In the genomic region with DNA sequence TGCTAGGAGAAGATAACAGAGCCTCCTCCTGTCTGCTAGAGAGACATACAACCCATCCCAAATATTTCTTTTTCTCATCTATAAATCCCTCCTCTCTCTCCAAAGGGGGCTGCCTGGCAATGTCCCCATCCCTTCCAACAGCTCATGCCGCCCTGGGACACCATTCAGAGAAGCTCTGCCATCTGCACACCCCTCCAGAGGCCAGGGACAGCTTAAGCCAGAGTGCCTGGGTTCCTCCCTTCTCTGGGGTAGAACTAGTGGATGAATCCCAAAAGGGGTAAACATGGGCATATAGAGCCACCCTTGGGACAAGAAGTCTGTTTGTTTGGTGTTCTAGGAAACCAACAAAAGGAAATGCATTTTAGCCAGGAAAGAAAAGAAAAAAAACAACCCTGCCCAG, we compare ENCODE assay signal across 39 cellular contexts. TPM values are rescaled to one million over a fixed set of nuclear protein-coding genes. Genes with fewer than 3 reads are reported as not detected.
"Had no signal": no experiment of that assay in that cellular context is flagged by ENCODE, and none has a peak within 500 bp of the region (broad histone marks: within the 10 kb centered on the region; RNA-seq: fewer than 3 reads in every experiment).

No MANE protein-coding gene starts in this region.

- H3K9me3 ChIP-seq: MG63 had no signal

- H3K36me3 ChIP-seq: MG63 had no signal

- H3K27ac ChIP-seq: KMS-11 had no signal

- H3K4me3 ChIP-seq: MG63 had no signal

- DNase-seq: Karpas-422, Kasumi-1, KG1, MG63, MM.1S, MV-4-11, NCI-H1048, NCI-H1092, NCI-H1092 treated with DMSO at 0.1 percent for 48 hours, NCI-H1105, NCI-H1105 treated with DMSO at 0.1 percent for 48 hours, NCI-H1417, NCI-H1436, NCI-H1436 treated with DMSO at 0.1 percent for 48 hours, NCI-H146, NCI-H1694, NCI-H1694 treated with DMSO at 0.1 percent for 48 hours, NCI-H187, NCI-H187 treated with DMSO at 0.1 percent for 48 hours, NCI-H1930, NCI-H2029, NCI-H2029 treated with DMSO at 0.1 percent for 48 hours, NCI-H2081, NCI-H2081 treated with DMSO at 0.1 percent for 48 hours, NCI-H2107, NCI-H2171, NCI-H2171 treated with DMSO at 0.1 percent for 48 hours, NCI-H2227 treated with DMSO at 0.1 percent for 48 hours, NCI-H226, NCI-H345, NCI-H446, NCI-H446 treated with DMSO at 0.1 percent for 48 hours, NCI-H510A, NCI-H510A treated with DMSO at 0.1 percent for 48 hours had no signal

- H3K9ac ChIP-seq: KMS-11 had no signal

RNA-seq across cellular contexts. Expression of a gene that starts 2.6 kb away (rescaled TPM):
- total RNA-seq: LHCN-M2, M059J, MCF 10A had no signal

RNA-seq across cellular contexts. Expression of a gene that starts 43.3 kb away (rescaled TPM):
- total RNA-seq: LHCN-M2, M059J, MCF 10A, NCI-H460 had no signal

RNA-seq across cellular contexts. Expression of a gene that starts 44.9 kb away (rescaled TPM):
- total RNA-seq: LHCN-M2, M059J, NCI-H460 had no signal
